In the genomic region with DNA sequence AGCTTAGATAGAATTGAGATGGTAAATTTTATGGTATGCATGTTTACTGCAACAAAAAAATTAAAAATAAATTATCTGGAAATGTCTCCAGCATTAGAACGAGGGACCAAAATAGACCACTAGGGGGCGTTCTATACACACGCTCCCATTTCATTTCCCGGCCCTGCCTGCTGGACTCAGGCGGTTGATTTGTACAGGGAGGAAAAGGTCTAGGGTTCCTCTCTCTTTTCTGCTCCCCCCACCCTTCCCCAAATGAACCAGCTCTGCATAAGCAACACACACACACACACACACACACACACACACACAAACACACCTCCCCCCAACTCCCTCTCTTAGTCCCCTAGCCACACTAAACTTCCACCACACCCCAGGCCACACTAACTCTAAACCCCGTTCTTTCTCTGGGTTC, we compare ENCODE assay signal across 8 cellular contexts. TPM values are rescaled to one million over a fixed set of nuclear protein-coding genes. Genes with fewer than 3 reads are reported as not detected.
DNase-seq lines count a peak whose midpoint lies in the region; ATAC-seq and TF ChIP-seq lines count a peak whose summit lies in the region.

No MANE protein-coding gene starts in this region.

- H3K27ac Mint-ChIP-seq in WTC11: no peak overlapping the region

- no peaks in the 10 kb centered on the region for H3K4me1 ChIP-seq in left lung

- CTCF ChIA-PET in WTC11 (lab: Charles Lee): interaction anchor here (0.6 to 1.9 kb wide), 17 partner anchors 9 to 344 kb away, joined by 3 to 13 read pairs (median 4); a partner anchor contains a TSS

- no peaks in the 10 kb centered on the region for H3K36me3 Mint-ChIP-seq in WTC11

- H3K36me3 ChIP-seq in left lung: no peaks in the 10 kb centered on the region

- H3K9me3 ChIP-seq in left lung: no peaks in the 10 kb centered on the region

- peaks cover 5% of the 10 kb centered on the region; the same call in 1 of the 2 replicates for H3K9me3 Mint-ChIP-seq in WTC11

- no peak overlapping the region for H3K4me3 Mint-ChIP-seq in WTC11

- peaks cover 3% of the 10 kb centered on the region; the same call in 1 of the 2 replicates for H3K4me1 Mint-ChIP-seq in WTC11

- DNase-seq in AG08396 (ENCODE audit: low spot score): peak; percentile 86
- DNase-seq in GM20000 (ENCODE audit: low spot score): peak; percentile 80
- DNase-seq in NCI-H2227 (lab: John Stamatoyannopoulos, UW; ENCODE audit: unreplicated experiment): peak; percentile 78
- peak; percentile 51 for DNase-seq in WTC11 (ENCODE audit: low spot score)
- DNase-seq in caudate nucleus (lab: John Stamatoyannopoulos, UW): peak in 35 of 61 donors; percentile 4 to 74 (median 26)
- no peak for DNase-seq in left lung
- DNase-seq in stimulated activated CD4-positive, alpha-beta T cell treated with anti-CD3 and anti-CD28 coated beads, TNF-alpha, amount 100 ng/mL, for 24 hours (ENCODE audit: low read depth in 3 of 3): peak; percentile 33 to 57 (median 40)

- ATAC-seq in WTC11 (peak; percentile 74), left lung (peak; percentile 96), HG03442 (IDR thresholded peaks at IDR 0.05; ENCODE audit: unreplicated experiment) (no peak)

- intact Hi-C loops in left lung (cut with DNase I): loop anchor here in 1 of 2 donors (5.0 kb wide), 1 partner anchor 124 kb away; no protein-coding TSS in a partner anchor

- peak; percentile 69 for TF ChIP-seq CTCF in GM20000 (IDR thresholded peaks at IDR 0.05; ENCODE audit: extremely low read depth, missing control alignments)
- TF ChIP-seq CTCF in WTC11 (IDR thresholded peaks at IDR 0.05): peak; percentile 68
- TF ChIP-seq CTCF in left lung (IDR thresholded peaks at IDR 0.05): peak; percentile 77 to 81

- H3K27me3 ChIP-seq in left lung: peaks cover 0 to 34% of the 10 kb centered on the region in 2 donors

- peaks cover 29% of the 10 kb centered on the region for H3K27me3 Mint-ChIP-seq in WTC11 (ENCODE audit: low read depth)

- no peak overlapping the region for H3K4me3 ChIP-seq in left lung

- H3K27ac ChIP-seq in caudate nucleus (ENCODE audit: low read depth, low read length) (no peak overlapping the region), left lung (no peak overlapping the region)

- POLR2A ChIA-PET in WTC11 (lab: Charles Lee): interaction anchor here (0.5 to 0.7 kb wide), 2 partner anchors 24 to 113 kb away, joined by 3 to 4 read pairs; no protein-coding TSS in a partner anchor

TF ChIP-seq in WTC11, 78 proteins besides CTCF, POLR2A, EP300 and RAD21:
- TF ChIP-seq, protein P1, sequence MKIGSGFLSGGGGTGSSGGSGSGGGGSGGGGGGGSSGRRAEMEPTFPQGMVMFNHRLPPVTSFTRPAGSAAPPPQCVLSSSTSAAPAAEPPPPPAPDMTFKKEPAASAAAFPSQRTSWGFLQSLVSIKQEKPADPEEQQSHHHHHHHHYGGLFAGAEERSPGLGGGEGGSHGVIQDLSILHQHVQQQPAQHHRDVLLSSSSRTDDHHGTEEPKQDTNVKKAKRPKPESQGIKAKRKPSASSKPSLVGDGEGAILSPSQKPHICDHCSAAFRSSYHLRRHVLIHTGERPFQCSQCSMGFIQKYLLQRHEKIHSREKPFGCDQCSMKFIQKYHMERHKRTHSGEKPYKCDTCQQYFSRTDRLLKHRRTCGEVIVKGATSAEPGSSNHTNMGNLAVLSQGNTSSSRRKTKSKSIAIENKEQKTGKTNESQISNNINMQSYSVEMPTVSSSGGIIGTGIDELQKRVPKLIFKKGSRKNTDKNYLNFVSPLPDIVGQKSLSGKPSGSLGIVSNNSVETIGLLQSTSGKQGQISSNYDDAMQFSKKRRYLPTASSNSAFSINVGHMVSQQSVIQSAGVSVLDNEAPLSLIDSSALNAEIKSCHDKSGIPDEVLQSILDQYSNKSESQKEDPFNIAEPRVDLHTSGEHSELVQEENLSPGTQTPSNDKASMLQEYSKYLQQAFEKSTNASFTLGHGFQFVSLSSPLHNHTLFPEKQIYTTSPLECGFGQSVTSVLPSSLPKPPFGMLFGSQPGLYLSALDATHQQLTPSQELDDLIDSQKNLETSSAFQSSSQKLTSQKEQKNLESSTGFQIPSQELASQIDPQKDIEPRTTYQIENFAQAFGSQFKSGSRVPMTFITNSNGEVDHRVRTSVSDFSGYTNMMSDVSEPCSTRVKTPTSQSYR (CRISPR knock-in tag; IDR thresholded peaks at IDR 0.05): no peak
- TF ChIP-seq, protein P2, sequence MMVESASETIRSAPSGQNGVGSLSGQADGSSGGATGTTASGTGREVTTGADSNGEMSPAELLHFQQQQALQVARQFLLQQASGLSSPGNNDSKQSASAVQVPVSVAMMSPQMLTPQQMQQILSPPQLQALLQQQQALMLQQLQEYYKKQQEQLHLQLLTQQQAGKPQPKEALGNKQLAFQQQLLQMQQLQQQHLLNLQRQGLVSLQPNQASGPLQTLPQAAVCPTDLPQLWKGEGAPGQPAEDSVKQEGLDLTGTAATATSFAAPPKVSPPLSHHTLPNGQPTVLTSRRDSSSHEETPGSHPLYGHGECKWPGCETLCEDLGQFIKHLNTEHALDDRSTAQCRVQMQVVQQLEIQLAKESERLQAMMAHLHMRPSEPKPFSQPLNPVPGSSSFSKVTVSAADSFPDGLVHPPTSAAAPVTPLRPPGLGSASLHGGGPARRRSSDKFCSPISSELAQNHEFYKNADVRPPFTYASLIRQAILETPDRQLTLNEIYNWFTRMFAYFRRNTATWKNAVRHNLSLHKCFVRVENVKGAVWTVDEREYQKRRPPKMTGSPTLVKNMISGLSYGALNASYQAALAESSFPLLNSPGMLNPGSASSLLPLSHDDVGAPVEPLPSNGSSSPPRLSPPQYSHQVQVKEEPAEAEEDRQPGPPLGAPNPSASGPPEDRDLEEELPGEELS (CRISPR knock-in tag; IDR thresholded peaks at IDR 0.05): no peak
- no peak for TF ChIP-seq ETV6 (CRISPR knock-in tag; IDR thresholded peaks at IDR 0.05)
- TF ChIP-seq PRRX2 (CRISPR knock-in tag; IDR thresholded peaks at IDR 0.05): no peak
- no peak for TF ChIP-seq ELF4 (CRISPR knock-in tag; IDR thresholded peaks at IDR 0.05; ENCODE audit: low read depth)
- TF ChIP-seq NFE2L1 (CRISPR knock-in tag; IDR thresholded peaks at IDR 0.05): no peak
- no peak for TF ChIP-seq MYBL2 (CRISPR knock-in tag; IDR thresholded peaks at IDR 0.05)
- TF ChIP-seq IRF2 (CRISPR knock-in tag; IDR thresholded peaks at IDR 0.05; ENCODE audit: borderline replicate concordance, low read depth): no peak
- TF ChIP-seq NFATC4 (CRISPR knock-in tag; IDR thresholded peaks at IDR 0.05): no peak
- TF ChIP-seq NR2C2 (CRISPR knock-in tag; IDR thresholded peaks at IDR 0.05): no peak
- TF ChIP-seq CREM (CRISPR knock-in tag; IDR thresholded peaks at IDR 0.05): no peak
- no peak for TF ChIP-seq ZNF263 (CRISPR knock-in tag; IDR thresholded peaks at IDR 0.05; ENCODE audit: low read depth)
- TF ChIP-seq, protein P3, sequence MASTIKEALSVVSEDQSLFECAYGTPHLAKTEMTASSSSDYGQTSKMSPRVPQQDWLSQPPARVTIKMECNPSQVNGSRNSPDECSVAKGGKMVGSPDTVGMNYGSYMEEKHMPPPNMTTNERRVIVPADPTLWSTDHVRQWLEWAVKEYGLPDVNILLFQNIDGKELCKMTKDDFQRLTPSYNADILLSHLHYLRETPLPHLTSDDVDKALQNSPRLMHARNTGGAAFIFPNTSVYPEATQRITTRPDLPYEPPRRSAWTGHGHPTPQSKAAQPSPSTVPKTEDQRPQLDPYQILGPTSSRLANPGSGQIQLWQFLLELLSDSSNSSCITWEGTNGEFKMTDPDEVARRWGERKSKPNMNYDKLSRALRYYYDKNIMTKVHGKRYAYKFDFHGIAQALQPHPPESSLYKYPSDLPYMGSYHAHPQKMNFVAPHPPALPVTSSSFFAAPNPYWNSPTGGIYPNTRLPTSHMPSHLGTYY (CRISPR knock-in tag; IDR thresholded peaks at IDR 0.05): no peak
- TF ChIP-seq SP1 (CRISPR knock-in tag; conservative IDR thresholded peaks at IDR 0.05): no peak
- TF ChIP-seq HMGA2 (CRISPR knock-in tag; IDR thresholded peaks at IDR 0.05): no peak
- no peak for TF ChIP-seq ZBTB21 (CRISPR knock-in tag; IDR thresholded peaks at IDR 0.05; ENCODE audit: borderline replicate concordance)
- TF ChIP-seq, protein P4, sequence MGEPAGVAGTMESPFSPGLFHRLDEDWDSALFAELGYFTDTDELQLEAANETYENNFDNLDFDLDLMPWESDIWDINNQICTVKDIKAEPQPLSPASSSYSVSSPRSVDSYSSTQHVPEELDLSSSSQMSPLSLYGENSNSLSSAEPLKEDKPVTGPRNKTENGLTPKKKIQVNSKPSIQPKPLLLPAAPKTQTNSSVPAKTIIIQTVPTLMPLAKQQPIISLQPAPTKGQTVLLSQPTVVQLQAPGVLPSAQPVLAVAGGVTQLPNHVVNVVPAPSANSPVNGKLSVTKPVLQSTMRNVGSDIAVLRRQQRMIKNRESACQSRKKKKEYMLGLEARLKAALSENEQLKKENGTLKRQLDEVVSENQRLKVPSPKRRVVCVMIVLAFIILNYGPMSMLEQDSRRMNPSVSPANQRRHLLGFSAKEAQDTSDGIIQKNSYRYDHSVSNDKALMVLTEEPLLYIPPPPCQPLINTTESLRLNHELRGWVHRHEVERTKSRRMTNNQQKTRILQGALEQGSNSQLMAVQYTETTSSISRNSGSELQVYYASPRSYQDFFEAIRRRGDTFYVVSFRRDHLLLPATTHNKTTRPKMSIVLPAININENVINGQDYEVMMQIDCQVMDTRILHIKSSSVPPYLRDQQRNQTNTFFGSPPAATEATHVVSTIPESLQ (CRISPR knock-in tag; IDR thresholded peaks at IDR 0.05): no peak

RNA-seq across cellular contexts. Expression of a gene that starts 7.8 kb away (rescaled TPM):
- total RNA-seq in WTC11 (2021) (6.2 to 9.2 TPM (median 7.7 TPM) in 3 replicates), left lung (1 to 10 TPM in 1 of 2 donors, under 1 TPM in 1; 0.70 to 3.8 TPM)

Comparison
In these comparisons a context has a peak if more than half of its experiments do, and no peak if none do; other contexts are left out.
1. DNase-seq: peak in AG08396 (single experiment), GM20000 (single experiment), NCI-H2227 (single experiment), WTC11 (single experiment), caudate nucleus (35 of 61) and stimulated activated CD4-positive, alpha-beta T cell treated with anti-CD3 and anti-CD28 coated beads, TNF-alpha, amount 100 ng/mL, for 24 hours (3 of 3); none in left lung (0 of 2).
2. Peak in every context shown above with its lines, with median percentiles within 50 percentile points of each other: CTCF ChIP-seq.